ENCODE assay signal across 12 cellular contexts in the genomic region with DNA sequence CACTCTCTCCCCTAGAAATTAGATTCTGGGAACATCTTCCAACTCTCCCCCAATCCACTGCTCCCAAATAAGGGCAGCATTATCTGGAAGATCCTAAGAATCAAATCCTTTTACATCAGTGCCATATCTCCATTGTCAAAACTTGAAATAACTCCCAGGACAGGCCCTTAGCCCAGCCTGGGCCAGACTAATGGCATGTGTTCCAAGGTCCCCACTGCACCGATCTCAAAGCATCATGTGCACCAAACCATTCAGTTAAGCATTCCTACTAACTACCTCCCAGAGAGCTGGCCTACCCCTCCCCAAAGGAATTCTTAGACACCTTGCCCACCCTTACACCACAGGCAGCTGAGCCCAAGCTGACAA. TPM values are rescaled to one million over a fixed set of nuclear protein-coding genes. Genes with fewer than 3 reads are reported as not detected.
DNase-seq lines count a peak whose midpoint lies in the region; ATAC-seq and TF ChIP-seq lines count a peak whose summit lies in the region.
"Had no signal": no experiment of that assay in that cellular context is flagged by ENCODE, and none has a peak within 500 bp of the region (broad histone marks: within the 10 kb centered on the region; RNA-seq: fewer than 3 reads in every experiment).

No MANE protein-coding gene starts in this region.

- ATAC-seq in GM19452 (IDR thresholded peaks at IDR 0.05; ENCODE audit: unreplicated experiment) (peak; percentile 8), HG03039 (IDR thresholded peaks at IDR 0.05; ENCODE audit: unreplicated experiment) (peak; percentile 12)
- peak; percentile 18 for ATAC-seq in activated CD8-positive, alpha-beta T cell treated with anti-CD3 and anti-CD28 coated beads, Interleukin-2, amount 10 ng/mL, durations not matched to agents 7 days and 5 days
- no peak for ATAC-seq in activated naive CD8-positive, alpha-beta T cell treated with anti-CD3 and anti-CD28 coated beads, Interleukin-2, amount 50 U/mL, for 24 hours

- CTCF ChIA-PET in activated CD8-positive, alpha-beta T cell treated with anti-CD3 and anti-CD28 coated beads, Interleukin-2, amount 10 ng/mL, durations not matched to agents 7 days and 5 days (lab: Charles Lee), result interaction anchor here (0.6 to 13.0 kb wide), 27 partner anchors 6 to 162 kb away, joined by 3 to 158 read pairs (median 4); a partner anchor contains a TSS

- peaks cover 0 to 7% (median 0%) of the 10 kb centered on the region in 3 donors for H3K27me3 Mint-ChIP-seq in CD14-positive monocyte (ENCODE audit: low read depth in 3 of 3)
- H3K27me3 Mint-ChIP-seq in activated CD8-positive, alpha-beta T cell treated with anti-CD3 and anti-CD28 coated beads, Interleukin-2, amount 10 ng/mL, durations not matched to agents 7 days and 5 days (ENCODE audit: low read depth), result peaks cover 2% of the 10 kb centered on the region
- H3K27me3 Mint-ChIP-seq in activated naive CD8-positive, alpha-beta T cell treated with anti-CD3 and anti-CD28 coated beads, Interleukin-2, amount 50 U/mL, for 24 hours, result no peaks in the 10 kb centered on the region
- H3K27me3 Mint-ChIP-seq: activated CD4-positive, alpha-beta T cell treated with anti-CD3 and anti-CD28 coated beads, Interleukin-2, amount 10 ng/mL, durations not matched to agents 7 days and 5 days had no signal

- TF ChIP-seq CTCF in CD14-positive monocyte (IDR thresholded peaks at IDR 0.05), result peak; percentile 11

- intact Hi-C loops in CD14-positive monocyte (cut with micrococcal nuclease), result no loop called here

- H3K9me3 Mint-ChIP-seq in CD14-positive monocyte, result peaks cover 0 to 2% (median 0%) of the 10 kb centered on the region in 7 donors
- H3K9me3 Mint-ChIP-seq in activated CD8-positive, alpha-beta T cell treated with anti-CD3 and anti-CD28 coated beads, Interleukin-2, amount 10 ng/mL, durations not matched to agents 7 days and 5 days (ENCODE audit: insufficient read depth), result no peaks in the 10 kb centered on the region
- H3K9me3 Mint-ChIP-seq in activated naive CD8-positive, alpha-beta T cell treated with anti-CD3 and anti-CD28 coated beads, Interleukin-2, amount 50 U/mL, for 24 hours, result no peaks in the 10 kb centered on the region
- H3K9me3 Mint-ChIP-seq: activated CD4-positive, alpha-beta T cell treated with anti-CD3 and anti-CD28 coated beads, Interleukin-2, amount 10 ng/mL, durations not matched to agents 7 days and 5 days; natural killer cell treated with Interleukin-12 subunit alpha and Interleukin-12 subunit beta and Interleukin-15 and Interleukin-18, amount 100 ng/mL, for 72 hours; T-helper 1 cell treated with Interleukin-12 subunit alpha and Interleukin-12 subunit beta and Interleukin-4 antibody, amounts not matched to agents 30 μg/mL and 1 μg/mL, for 36 hours had no signal

- DNase-seq in CD14-positive monocyte (ENCODE audit: low spot score) (no peak), NCI-H187 treated with DMSO at 0.1 percent for 48 hours (lab: John Stamatoyannopoulos, UW) (no peak), KG1 (lab: John Stamatoyannopoulos, UW) (no peak)
- DNase-seq in activated CD8-positive, alpha-beta T cell treated with anti-CD3 and anti-CD28 coated beads, Interleukin-2, amount 10 ng/mL, durations not matched to agents 7 days and 5 days, result no peak
- DNase-seq in activated naive CD8-positive, alpha-beta T cell treated with anti-CD3 and anti-CD28 coated beads, Interleukin-2, amount 50 U/mL, for 24 hours, result no peak
- DNase-seq in effector CD8-positive, alpha-beta T cell (lab: John Stamatoyannopoulos, UW), result no peak

- H3K4me1 Mint-ChIP-seq in CD14-positive monocyte, result no peaks in the 10 kb centered on the region
- peaks cover 15% of the 10 kb centered on the region for H3K4me1 Mint-ChIP-seq in activated CD8-positive, alpha-beta T cell treated with anti-CD3 and anti-CD28 coated beads, Interleukin-2, amount 10 ng/mL, durations not matched to agents 7 days and 5 days (ENCODE audit: low read depth)
- H3K4me1 Mint-ChIP-seq in activated naive CD8-positive, alpha-beta T cell treated with anti-CD3 and anti-CD28 coated beads, Interleukin-2, amount 50 U/mL, for 24 hours, result peaks cover 18% of the 10 kb centered on the region

- H3K27ac Mint-ChIP-seq in CD14-positive monocyte, result no peak overlapping the region
- no peak overlapping the region for H3K27ac Mint-ChIP-seq in activated CD8-positive, alpha-beta T cell treated with anti-CD3 and anti-CD28 coated beads, Interleukin-2, amount 10 ng/mL, durations not matched to agents 7 days and 5 days
- no peak overlapping the region for H3K27ac Mint-ChIP-seq in activated naive CD8-positive, alpha-beta T cell treated with anti-CD3 and anti-CD28 coated beads, Interleukin-2, amount 50 U/mL, for 24 hours
- H3K27ac Mint-ChIP-seq: activated CD4-positive, alpha-beta T cell treated with anti-CD3 and anti-CD28 coated beads, Interleukin-2, amount 10 ng/mL, durations not matched to agents 7 days and 5 days; natural killer cell treated with Interleukin-12 subunit alpha and Interleukin-12 subunit beta and Interleukin-15 and Interleukin-18, amount 100 ng/mL, for 72 hours; T-helper 1 cell treated with Interleukin-12 subunit alpha and Interleukin-12 subunit beta and Interleukin-4 antibody, amounts not matched to agents 30 μg/mL and 1 μg/mL, for 36 hours had no signal

- H3K36me3 Mint-ChIP-seq in CD14-positive monocyte, result no peaks in the 10 kb centered on the region
- no peaks in the 10 kb centered on the region for H3K36me3 Mint-ChIP-seq in activated CD8-positive, alpha-beta T cell treated with anti-CD3 and anti-CD28 coated beads, Interleukin-2, amount 10 ng/mL, durations not matched to agents 7 days and 5 days (ENCODE audit: low read depth)
- no peaks in the 10 kb centered on the region for H3K36me3 Mint-ChIP-seq in activated naive CD8-positive, alpha-beta T cell treated with anti-CD3 and anti-CD28 coated beads, Interleukin-2, amount 50 U/mL, for 24 hours (ENCODE audit: low read depth)
- H3K36me3 Mint-ChIP-seq: natural killer cell treated with Interleukin-12 subunit alpha and Interleukin-12 subunit beta and Interleukin-15 and Interleukin-18, amount 100 ng/mL, for 72 hours had no signal

- H3K4me3 Mint-ChIP-seq in CD14-positive monocyte, result no peak overlapping the region
- H3K4me3 Mint-ChIP-seq in activated CD8-positive, alpha-beta T cell treated with anti-CD3 and anti-CD28 coated beads, Interleukin-2, amount 10 ng/mL, durations not matched to agents 7 days and 5 days, result no peak overlapping the region
- no peak overlapping the region for H3K4me3 Mint-ChIP-seq in activated naive CD8-positive, alpha-beta T cell treated with anti-CD3 and anti-CD28 coated beads, Interleukin-2, amount 50 U/mL, for 24 hours
- H3K4me3 Mint-ChIP-seq: activated CD4-positive, alpha-beta T cell treated with anti-CD3 and anti-CD28 coated beads, Interleukin-2, amount 10 ng/mL, durations not matched to agents 7 days and 5 days; natural killer cell treated with Interleukin-12 subunit alpha and Interleukin-12 subunit beta and Interleukin-15 and Interleukin-18, amount 100 ng/mL, for 72 hours; T-helper 1 cell treated with Interleukin-12 subunit alpha and Interleukin-12 subunit beta and Interleukin-4 antibody, amounts not matched to agents 30 μg/mL and 1 μg/mL, for 36 hours had no signal

- POLR2A ChIA-PET in activated CD8-positive, alpha-beta T cell treated with anti-CD3 and anti-CD28 coated beads, Interleukin-2, amount 10 ng/mL, durations not matched to agents 7 days and 5 days (lab: Charles Lee), result no interaction called here

RNA-seq across cellular contexts. Expression of a gene that starts 44.2 kb away (rescaled TPM):
- polyA plus RNA-seq in CD14-positive monocyte, result under 1 TPM; 0.07 to 0.12 TPM
- total RNA-seq in activated CD8-positive, alpha-beta T cell treated with anti-CD3 and anti-CD28 coated beads, Interleukin-2, amount 10 ng/mL, durations not matched to agents 7 days and 5 days, result 1 to 10 TPM; 1.7 to 2.4 TPM
- total RNA-seq: dermis microvascular lymphatic vessel endothelial cell had no signal
